18 cellular contexts compared by ENCODE assay signal in genomic region chr3:166900866-166901577, GRCh38.
DNase-seq lines count a peak whose midpoint lies in the region; TF ChIP-seq lines count a peak whose summit lies in the region.
"Had no signal": no experiment of that assay in that cellular context is flagged by ENCODE, and none has a peak within 500 bp of the region (broad histone marks: within the 10 kb centered on the region; RNA-seq: fewer than 3 reads in every experiment).

No MANE protein-coding gene starts in this region.

- peak in 2 of 3 experiments; percentile 3 to 26 for DNase-seq in NCI-H1417 (lab: John Stamatoyannopoulos, UW)
- no peak for DNase-seq in NCI-H1417 treated with DMSO at 0.1 percent for 48 hours (lab: John Stamatoyannopoulos, UW)
- DNase-seq in NCI-H69 (lab: John Stamatoyannopoulos, UW), result peak; percentile 64
- DNase-seq in endodermal cell, result no peak
- DNase-seq in NCI-H187 treated with DMSO at 0.1 percent for 48 hours (lab: John Stamatoyannopoulos, UW), result no peak
- DNase-seq in activated CD8-positive, alpha-beta memory T cell treated with anti-CD3 and anti-CD28 coated beads, Interleukin-2, amount 50 U/mL, for 4 hours, result no peak
- DNase-seq in T1000 (lab: John Stamatoyannopoulos, UW), result no peak
- no peak for DNase-seq in SW480 (ENCODE audit: low spot score)
- DNase-seq: CD8-positive, alpha-beta T cell; GOT3; NCI-H1436 treated with DMSO at 0.1 percent for 48 hours; NCI-H2081 treated with DMSO at 0.1 percent for 48 hours; NCI-H226; NCI-H524 treated with DMSO at 0.1 percent for 48 hours; T-helper 2 cell had no signal

- H3K4me1 ChIP-seq in endodermal cell (ENCODE audit: control insufficient read depth, insufficient read depth, low read length), result no peaks in the 10 kb centered on the region
- H3K4me1 ChIP-seq: BLaER1 had no signal

- no peaks in the 10 kb centered on the region for H3K9me3 Mint-ChIP-seq in endodermal cell

- no peak overlapping the region for H3K9ac ChIP-seq in endodermal cell (ENCODE audit: extremely low read depth, low read length, poor library complexity, severe bottlenecking)
- H3K9ac ChIP-seq: BLaER1, KMS-11 had no signal

- H3K36me3 ChIP-seq in endodermal cell (ENCODE audit: control insufficient read depth, insufficient read depth, low read length), result no peaks in the 10 kb centered on the region
- H3K36me3 ChIP-seq: BLaER1 had no signal

- no peak overlapping the region for H3K4me3 Mint-ChIP-seq in endodermal cell
- H3K4me3 Mint-ChIP-seq: CD8-positive, alpha-beta T cell had no signal

- no peak overlapping the region for H3K27ac Mint-ChIP-seq in endodermal cell
- H3K27ac Mint-ChIP-seq: CD8-positive, alpha-beta T cell had no signal

- no peaks in the 10 kb centered on the region for H3K4me1 Mint-ChIP-seq in endodermal cell

- H3K27me3 ChIP-seq in endodermal cell (ENCODE audit: control insufficient read depth, insufficient read depth, low read length, poor library complexity, severe bottlenecking), result peaks cover 20% of the 10 kb centered on the region
- H3K27me3 ChIP-seq: BLaER1 had no signal

- WGBS in endodermal cell (ENCODE audit: insufficient coverage in 1 of 2, insufficient read length in 1 of 2), 2 experiments, result 71 to 100% methylated on average over 1 to 3 of the region's 3 CpGs

- no peak overlapping the region for H3K4me3 ChIP-seq in endodermal cell (ENCODE audit: low read length)
- H3K4me3 ChIP-seq: BLaER1 had no signal

- H3K9me3 ChIP-seq in endodermal cell (ENCODE audit: control insufficient read depth, low read length), result peaks cover 4% of the 10 kb centered on the region
- H3K9me3 ChIP-seq: BLaER1 had no signal

- H3K27me3 Mint-ChIP-seq in endodermal cell (ENCODE audit: insufficient read depth), result peaks cover 3% of the 10 kb centered on the region

- H3K27ac ChIP-seq in endodermal cell (ENCODE audit: low read depth, low read length), result no peak overlapping the region
- H3K27ac ChIP-seq: BLaER1, KMS-11, RWPE1 had no signal

- no peaks in the 10 kb centered on the region for H3K36me3 Mint-ChIP-seq in endodermal cell (ENCODE audit: low read depth)
- H3K36me3 Mint-ChIP-seq: CD8-positive, alpha-beta T cell had no signal

- TF ChIP-seq CTCF in endodermal cell (conservative IDR thresholded peaks at IDR 0.05), result peak; percentile 25

Comparison
In these comparisons a context has a peak if more than half of its experiments do, and no peak if none do; other contexts are left out.
1. DNase-seq: peak in NCI-H1417 (2 of 3) and NCI-H69 (single experiment); none in NCI-H1417 treated with DMSO at 0.1 percent for 48 hours (single experiment), endodermal cell (single experiment), NCI-H187 treated with DMSO at 0.1 percent for 48 hours (single experiment), activated CD8-positive, alpha-beta memory T cell treated with anti-CD3 and anti-CD28 coated beads, Interleukin-2, amount 50 U/mL, for 4 hours (single experiment), T1000 (single experiment) and SW480 (single experiment).